29 cellular contexts compared by ENCODE assay signal in genomic region chr7:152046531-152046930, GRCh38.
"Had no signal": no experiment of that assay in that cellular context is flagged by ENCODE, and none has a peak within 500 bp of the region (broad histone marks: within the 10 kb centered on the region; RNA-seq: fewer than 3 reads in every experiment).

No MANE protein-coding gene starts in this region.

- H3K4me2 ChIP-seq: hepatocyte had no signal

- H3K27ac Mint-ChIP-seq: dendritic cell treated with granulocyte-macrophage colony-stimulating factor and Interleukin-4, amounts not matched to agents 40 ng/mL and 50 ng/mL, for 4 days; effector memory CD8-positive, alpha-beta T cell; endodermal cell had no signal

- H3K4me3 Mint-ChIP-seq: dendritic cell treated with granulocyte-macrophage colony-stimulating factor and Interleukin-4, amounts not matched to agents 40 ng/mL and 50 ng/mL, for 4 days; endodermal cell had no signal

- H3K27ac ChIP-seq: coronary artery, dorsolateral prefrontal cortex, epithelial cell of prostate, esophagus muscularis mucosa, esophagus squamous epithelium, foreskin keratinocyte, gastrocnemius medialis, gastroesophageal sphincter, heart left ventricle, heart right ventricle, hepatocyte had no signal

- ATAC-seq: effector memory CD8-positive, alpha-beta T cell; esophagus mucosa; foreskin keratinocyte; gastrocnemius medialis; gastroesophageal sphincter; heart left ventricle; heart right ventricle had no signal

- H3K27me3 ChIP-seq: dorsolateral prefrontal cortex, esophagus muscularis mucosa, esophagus squamous epithelium, foreskin keratinocyte, gastrocnemius medialis, gastroesophageal sphincter, heart left ventricle, heart right ventricle, hepatocyte had no signal

- H2AFZ ChIP-seq: hepatocyte had no signal

- H3K9me3 ChIP-seq: esophagus squamous epithelium, gastrocnemius medialis had no signal

- H3K4me3 ChIP-seq: coronary artery, dorsolateral prefrontal cortex, esophagus muscularis mucosa, esophagus squamous epithelium, gastrocnemius medialis, gastroesophageal sphincter, heart left ventricle, heart right ventricle, hepatocyte had no signal

- DNase-seq: cortex of kidney; dermis blood vessel endothelial cell; dorsolateral prefrontal cortex; effector CD4-positive, alpha-beta T cell; effector CD8-positive, alpha-beta T cell; effector memory CD4-positive, alpha-beta T cell; effector memory CD8-positive, alpha-beta T cell; endodermal cell; erythroblast; esophagus squamous epithelium; foreskin fibroblast; foreskin keratinocyte; foreskin melanocyte; gastrocnemius medialis; glutamatergic neuron; head of caudate nucleus; heart left ventricle; heart right ventricle; hippocampal formation had no signal

- H3K27me3 Mint-ChIP-seq: dendritic cell treated with granulocyte-macrophage colony-stimulating factor and Interleukin-4, amounts not matched to agents 40 ng/mL and 50 ng/mL, for 4 days; effector memory CD8-positive, alpha-beta T cell had no signal

- H3K36me3 ChIP-seq: esophagus muscularis mucosa, esophagus squamous epithelium, gastrocnemius medialis, gastroesophageal sphincter, heart right ventricle had no signal

- FAIRE-seq: endometrium, endothelial cell of umbilical vein, frontal cortex had no signal
